In genomic region chr12:7994731-7995205, GRCh38 we compare ENCODE assay signal across 8 cellular contexts. TPM values are rescaled to one million over a fixed set of nuclear protein-coding genes. Genes with fewer than 3 reads are reported as not detected.
A peak's percentile ranks its signal among the peaks of the same experiment; 100 is the strongest.
DNase-seq lines count a peak whose midpoint lies in the region; ATAC-seq and TF ChIP-seq lines count a peak whose summit lies in the region.

No MANE protein-coding gene starts in this region.

- no peaks in the 10 kb centered on the region for H3K79me1 ChIP-seq in mesendoderm (ENCODE audit: low read length)

- POLR2A ChIA-PET in activated CD8-positive, alpha-beta T cell treated with anti-CD3 and anti-CD28 coated beads, Interleukin-2, amount 10 ng/mL, durations not matched to agents 7 days and 5 days (lab: Charles Lee): interaction anchor here (2.2 to 3.9 kb wide), 4 partner anchors 24 to 62 kb away, joined by 11 to 14 read pairs (median 12); partner anchors contain the start of gene SLC2A3

- H3K36me3 Mint-ChIP-seq in progenitor cell of endocrine pancreas (ENCODE audit: insufficient read depth): peaks cover 4% of the 10 kb centered on the region
- peaks cover 4% of the 10 kb centered on the region for H3K36me3 Mint-ChIP-seq in activated CD8-positive, alpha-beta T cell treated with anti-CD3 and anti-CD28 coated beads, Interleukin-2, amount 10 ng/mL, durations not matched to agents 7 days and 5 days (ENCODE audit: low read depth)

- H3K4me1 Mint-ChIP-seq in progenitor cell of endocrine pancreas (ENCODE audit: low read depth): peaks cover 9% of the 10 kb centered on the region
- H3K4me1 Mint-ChIP-seq in activated CD8-positive, alpha-beta T cell treated with anti-CD3 and anti-CD28 coated beads, Interleukin-2, amount 10 ng/mL, durations not matched to agents 7 days and 5 days (ENCODE audit: low read depth): peaks cover 21% of the 10 kb centered on the region

- peak overlapping the region; percentile 76 for H2BK120ac ChIP-seq in mesendoderm (ENCODE audit: low read depth, low read length)

- peak overlapping the region; percentile 55 for H3K27ac ChIP-seq in mesendoderm (ENCODE audit: low read depth, low read length)

- no peak overlapping the region for H3K4me2 ChIP-seq in mesendoderm (ENCODE audit: low read length)

- H3K4me1 ChIP-seq in mesendoderm (ENCODE audit: control insufficient read depth, low read depth, low read length): peaks cover 11% of the 10 kb centered on the region

- no CpG with 5 or more reads among the region's 7 CpGs for WGBS in mesendoderm (ENCODE audit: extremely low coverage, insufficient coverage, low lambda C conversion rate)

- H3K4ac ChIP-seq in mesendoderm (ENCODE audit: low read depth, low read length): peak overlapping the region; percentile 87

- H2BK15ac ChIP-seq in mesendoderm (replicated peaks; ENCODE audit: low read depth): peak overlapping the region; percentile 45

- no peak overlapping the region for H3K4me3 Mint-ChIP-seq in progenitor cell of endocrine pancreas (ENCODE audit: low read depth)
- H3K4me3 Mint-ChIP-seq in activated CD8-positive, alpha-beta T cell treated with anti-CD3 and anti-CD28 coated beads, Interleukin-2, amount 10 ng/mL, durations not matched to agents 7 days and 5 days: no peak overlapping the region

- H3K9ac ChIP-seq in mesendoderm (ENCODE audit: low read length): peak overlapping the region; percentile 17

- peaks cover 18% of the 10 kb centered on the region for H3K9me3 Mint-ChIP-seq in progenitor cell of endocrine pancreas (ENCODE audit: low read depth)
- no peaks in the 10 kb centered on the region for H3K9me3 Mint-ChIP-seq in activated CD8-positive, alpha-beta T cell treated with anti-CD3 and anti-CD28 coated beads, Interleukin-2, amount 10 ng/mL, durations not matched to agents 7 days and 5 days (ENCODE audit: insufficient read depth)

- DNase-seq in CD1c-positive myeloid dendritic cell (ENCODE audit: extremely low spot score) (peak; percentile 51), HFF-Myc (ENCODE audit: extremely low read depth, low read depth) (peak; percentile 96), astrocyte of the spinal cord (ENCODE audit: low read depth, low spot score) (peak; percentile 93), mesendoderm (peak; percentile 84), progenitor cell of endocrine pancreas (ENCODE audit: low spot score, unreplicated experiment) (no peak), erythroblast (lab: John Stamatoyannopoulos, UW) (no peak)
- no peak for DNase-seq in activated CD8-positive, alpha-beta T cell treated with anti-CD3 and anti-CD28 coated beads, Interleukin-2, amount 10 ng/mL, durations not matched to agents 7 days and 5 days
- no peak for DNase-seq in activated naive CD4-positive, alpha-beta T cell treated with Interleukin-2 at 50 U/mL for 16 hours

- H3K18ac ChIP-seq in mesendoderm (ENCODE audit: low read length): peak overlapping the region; percentile 100

- no peaks in the 10 kb centered on the region for H3K36me3 ChIP-seq in mesendoderm (ENCODE audit: control insufficient read depth, insufficient read depth, low read length)

- H3K79me2 ChIP-seq in mesendoderm (ENCODE audit: control insufficient read depth, insufficient read depth, low read length): peaks cover 2% of the 10 kb centered on the region

- H3K27ac Mint-ChIP-seq in progenitor cell of endocrine pancreas: no peak overlapping the region
- no peak overlapping the region for H3K27ac Mint-ChIP-seq in activated CD8-positive, alpha-beta T cell treated with anti-CD3 and anti-CD28 coated beads, Interleukin-2, amount 10 ng/mL, durations not matched to agents 7 days and 5 days

- H3K27me3 Mint-ChIP-seq in progenitor cell of endocrine pancreas: no peaks in the 10 kb centered on the region
- no peaks in the 10 kb centered on the region for H3K27me3 Mint-ChIP-seq in activated CD8-positive, alpha-beta T cell treated with anti-CD3 and anti-CD28 coated beads, Interleukin-2, amount 10 ng/mL, durations not matched to agents 7 days and 5 days (ENCODE audit: low read depth)

- in situ Hi-C loops in astrocyte of the spinal cord (cut with HindIII; ENCODE audit: low sequenced_read_pairs): no loop called here

- peak overlapping the region; percentile 28 for H3K56ac ChIP-seq in mesendoderm (ENCODE audit: low read length)

- CTCF ChIA-PET in activated CD8-positive, alpha-beta T cell treated with anti-CD3 and anti-CD28 coated beads, Interleukin-2, amount 10 ng/mL, durations not matched to agents 7 days and 5 days (lab: Charles Lee): interaction anchor here (1.0 to 5.1 kb wide), 14 partner anchors 9 to 135 kb away, joined by 3 to 147 read pairs (median 4); partner anchors contain the start of gene SLC2A3

- H4K8ac ChIP-seq in mesendoderm (ENCODE audit: low read depth, low read length): no peak overlapping the region

- no peaks in the 10 kb centered on the region for H3K27me3 ChIP-seq in mesendoderm (ENCODE audit: insufficient read depth, low read length, poor library complexity)

- ATAC-seq in activated CD8-positive, alpha-beta T cell treated with anti-CD3 and anti-CD28 coated beads, Interleukin-2, amount 10 ng/mL, durations not matched to agents 7 days and 5 days: no peak

- peak overlapping the region; percentile 14 for H2BK5ac ChIP-seq in mesendoderm (ENCODE audit: low read length)

- no peak overlapping the region for H2AK5ac ChIP-seq in mesendoderm (ENCODE audit: low read length)

- no peak for TF ChIP-seq POLR2A in erythroblast (IDR thresholded peaks at IDR 0.05; ENCODE audit: low read length)

- H3K23ac ChIP-seq in mesendoderm (ENCODE audit: low read length): no peak overlapping the region

- H3K4me3 ChIP-seq in HFF-Myc (replicated peaks; ENCODE audit: low read depth, low read length) (peak overlapping the region; percentile 22), astrocyte of the spinal cord (ENCODE audit: low read depth, low read length) (no peak overlapping the region), mesendoderm (ENCODE audit: low read length) (no peak overlapping the region)

- no peak overlapping the region for H4K5ac ChIP-seq in mesendoderm (ENCODE audit: low read length)

- no peak for TF ChIP-seq CTCF in HFF-Myc (IDR thresholded peaks at IDR 0.05; ENCODE audit: low read depth, low read length, missing control alignments)
- no peak for TF ChIP-seq CTCF in astrocyte of the spinal cord (IDR thresholded peaks at IDR 0.05; ENCODE audit: low read depth, low read length)
- no peak for TF ChIP-seq CTCF in progenitor cell of endocrine pancreas (IDR thresholded peaks at IDR 0.05; ENCODE audit: unreplicated experiment)

RNA-seq across cellular contexts. Expression of gene FOXJ2, which starts 37.7 kb away (rescaled TPM):
- polyA plus RNA-seq in mesendoderm (2013, experiment 1 of 2): 6.4 TPM
- polyA plus RNA-seq in mesendoderm (2013, experiment 2 of 2): 6.6 TPM
- total RNA-seq in progenitor cell of endocrine pancreas: 20.0 and 20.8 TPM in 2 replicates
- total RNA-seq in activated CD8-positive, alpha-beta T cell treated with anti-CD3 and anti-CD28 coated beads, Interleukin-2, amount 10 ng/mL, durations not matched to agents 7 days and 5 days: 10 to 100 TPM; 16.9 to 17.1 TPM

RNA-seq across cellular contexts. Expression of gene SLC2A3, which starts 58.8 kb away (rescaled TPM):
- 1,217 TPM for polyA plus RNA-seq in mesendoderm (2013, experiment 1 of 2)
- 1,204 TPM for polyA plus RNA-seq in mesendoderm (2013, experiment 2 of 2)
- 21.7 and 34.8 TPM in 2 replicates for total RNA-seq in progenitor cell of endocrine pancreas
- 100 to 1,000 TPM; 255 to 266 TPM for total RNA-seq in activated CD8-positive, alpha-beta T cell treated with anti-CD3 and anti-CD28 coated beads, Interleukin-2, amount 10 ng/mL, durations not matched to agents 7 days and 5 days

Comparison
In these comparisons a context has a peak if more than half of its experiments do, and no peak if none do; other contexts are left out.
1. DNase-seq: peak in CD1c-positive myeloid dendritic cell (single experiment), HFF-Myc (single experiment), astrocyte of the spinal cord (single experiment) and mesendoderm (single experiment); none in progenitor cell of endocrine pancreas (single experiment), erythroblast (0 of 2), activated CD8-positive, alpha-beta T cell treated with anti-CD3 and anti-CD28 coated beads, Interleukin-2, amount 10 ng/mL, durations not matched to agents 7 days and 5 days (single experiment) and activated naive CD4-positive, alpha-beta T cell treated with Interleukin-2 at 50 U/mL for 16 hours (single experiment).